ENCODE assay signal across 24 cellular contexts in genomic region chr2:24203787-24204150, GRCh38. TPM values are rescaled to one million over a fixed set of nuclear protein-coding genes. Genes with fewer than 3 reads are reported as not detected.
"Had no signal": no experiment of that assay in that cellular context is flagged by ENCODE, and none has a peak within 500 bp of the region (broad histone marks: within the 10 kb centered on the region; RNA-seq: fewer than 3 reads in every experiment).

No MANE protein-coding gene starts in this region.

- ATAC-seq: Panc1, PC-3 had no signal

- DNase-seq: IMR-90, Kasumi-1, MM.1S, NCI-H1092 treated with DMSO at 0.1 percent for 48 hours, NCI-H1436, NCI-H187, NCI-H2029, NCI-H2081 treated with DMSO at 0.1 percent for 48 hours, NCI-H2171, NCI-H226, NCI-H446, NCI-H510A, NCI-H524 treated with DMSO at 0.1 percent for 48 hours, NCI-H69, NCI-H774, PC-3, SHP77, SK-N-SH had no signal

- H3K27ac ChIP-seq: KMS-11, RWPE1 had no signal

- H3K9me3 ChIP-seq: SK-N-SH had no signal

RNA-seq across cellular contexts. Expression of gene FAM228A, which starts 28.9 kb away (rescaled TPM):
- total RNA-seq: HT-29, IMR-90, M059J, PC-3, SK-MEL-5 had no signal
